Comparison of ENCODE assay signal across 19 cellular contexts in genomic region chr10:92080244-92080643, GRCh38.
DNase-seq lines count a peak whose midpoint lies in the region; ATAC-seq and TF ChIP-seq lines count a peak whose summit lies in the region.
"Had no signal": no experiment of that assay in that cellular context is flagged by ENCODE, and none has a peak within 500 bp of the region (broad histone marks: within the 10 kb centered on the region; RNA-seq: fewer than 3 reads in every experiment).

No MANE protein-coding gene starts in this region.

- H3K4me3 ChIP-seq in DND-41 (ENCODE audit: low read depth in 1 of 2, low read length in 2 of 2) (no peak overlapping the region), PC-3 (ENCODE audit: low read length) (no peak overlapping the region)

- no peak overlapping the region for H2BK20ac ChIP-seq in H9 (ENCODE audit: low read depth, low read length, poor library complexity, severe bottlenecking)

- no peaks in the 10 kb centered on the region for H3K36me3 Mint-ChIP-seq in H9 (ENCODE audit: insufficient read depth in 1 of 3, low read depth in 3 of 3)

- CTCF ChIA-PET in PC-3 (lab: Charles Lee) = interaction anchor here (0.6 kb wide), 1 partner anchor 121 kb away, joined by 3 read pairs; no protein-coding TSS in a partner anchor

- H3K36me3 ChIP-seq in DND-41 (ENCODE audit: insufficient read depth, low read length) (no peaks in the 10 kb centered on the region), PC-3 (ENCODE audit: low read depth, low read length) (no peaks in the 10 kb centered on the region)
- H3K36me3 ChIP-seq: BE2C had no signal

- no peaks in the 10 kb centered on the region for H3K23me2 ChIP-seq in H9 (ENCODE audit: insufficient read length, low read depth, low read length, poor library complexity, severe bottlenecking)

- no peaks in the 10 kb centered on the region for H3K79me1 ChIP-seq in H9 (ENCODE audit: insufficient read depth, low read depth, low read length, poor library complexity, severe bottlenecking)

- intact Hi-C loops in PC-3 (cut with micrococcal nuclease) = no loop called here

- no peak overlapping the region for H3K18ac ChIP-seq in H9 (ENCODE audit: insufficient read length, low read depth, low read length)

- no TSS peak for BruUV-seq in PC-3 (replicated peaks; lab: Mats Ljungman, UMichigan)

- H3K4me3 Mint-ChIP-seq in H9 = no peak overlapping the region
- H3K4me3 Mint-ChIP-seq: CD4-positive, CD25-positive, alpha-beta regulatory T cell had no signal

- no peak overlapping the region for H2AFZ ChIP-seq in DND-41 (ENCODE audit: low read depth, low read length)
- H2AFZ ChIP-seq in H9 (ENCODE audit: low read length) = no peak overlapping the region
- no peak overlapping the region for H2AFZ ChIP-seq in PC-3 (ENCODE audit: low read length)

- H3K27ac Mint-ChIP-seq in H9 = no peak overlapping the region

- no peaks in the 10 kb centered on the region for H3F3A ChIP-seq in PC-3 (ENCODE audit: low read length, unreplicated experiment)

- H2BK12ac ChIP-seq in H9 (ENCODE audit: insufficient read length, low read depth, low read length) = no peak overlapping the region

- H3K4me1 ChIP-seq in DND-41 (ENCODE audit: insufficient read depth, low read length) (no peaks in the 10 kb centered on the region), H9 (ENCODE audit: insufficient read depth, low read length) (no peaks in the 10 kb centered on the region), PC-3 (ENCODE audit: insufficient read depth, low read length) (peaks cover 9% of the 10 kb centered on the region), foreskin keratinocyte (peaks cover 9% of the 10 kb centered on the region)
- H3K4me1 ChIP-seq: BE2C had no signal

- H3K14ac ChIP-seq in H9 (ENCODE audit: insufficient read depth, low read length) = no peak overlapping the region

- no peaks in the 10 kb centered on the region for H3K79me2 ChIP-seq in DND-41 (ENCODE audit: insufficient read depth, low read length)
- H3K79me2 ChIP-seq in H9 (ENCODE audit: insufficient read depth, low read length) = no peaks in the 10 kb centered on the region
- H3K79me2 ChIP-seq in PC-3 (ENCODE audit: low read length) = no peaks in the 10 kb centered on the region

- no peak overlapping the region for H2BK120ac ChIP-seq in H9 (ENCODE audit: low read depth, low read length, poor library complexity, severe bottlenecking)

- H2BK15ac ChIP-seq in H9 (ENCODE audit: low read depth, low read length) = no peak overlapping the region

- H3K9ac ChIP-seq in DND-41 (ENCODE audit: low read depth, low read length) (no peak overlapping the region), H9 (ENCODE audit: extremely low read depth, insufficient read length, low read length) (no peak overlapping the region), PC-3 (ENCODE audit: low read length) (no peak overlapping the region)

- ATAC-seq in DND-41 (ENCODE audit: insufficient read depth, low read depth) (no peak), PC-3 (0 out of 2 replicates have a peak, but pooled peaks have one; percentile 38), foreskin keratinocyte (no peak)

- H4K20me1 ChIP-seq in DND-41 (ENCODE audit: insufficient read depth, low read length) (no peaks in the 10 kb centered on the region), H9 (ENCODE audit: control insufficient read depth, insufficient read depth, insufficient read length) (no peaks in the 10 kb centered on the region), PC-3 (ENCODE audit: low read length) (no peaks in the 10 kb centered on the region)

- H3K4me1 Mint-ChIP-seq in H9 = peaks cover 0 to 6% of the 10 kb centered on the region in 2 experiments; a peak in 1 of 4 replicates
- H3K4me1 Mint-ChIP-seq: CD4-positive, CD25-positive, alpha-beta regulatory T cell had no signal

- H3K9me3 Mint-ChIP-seq in H9 = no peaks in the 10 kb centered on the region
- H3K9me3 Mint-ChIP-seq: CD4-positive, CD25-positive, alpha-beta regulatory T cell had no signal

- POLR2A ChIA-PET in PC-3 (lab: Charles Lee; ENCODE audit: unreplicated experiment) = no interaction called here

- H3K9me2 ChIP-seq in PC-3 (replicated peaks; ENCODE audit: low read length) = no peaks in the 10 kb centered on the region

- H3K27me3 ChIP-seq in DND-41 (ENCODE audit: insufficient read depth, low read length, poor library complexity) = no peaks in the 10 kb centered on the region
- no peaks in the 10 kb centered on the region for H3K27me3 ChIP-seq in H9 (ENCODE audit: insufficient read depth, low read length)
- no peaks in the 10 kb centered on the region for H3K27me3 ChIP-seq in PC-3 (ENCODE audit: low read length)
- no peaks in the 10 kb centered on the region for H3K27me3 ChIP-seq in foreskin keratinocyte
- H3K27me3 ChIP-seq: BE2C had no signal

- H4K91ac ChIP-seq in H9 (ENCODE audit: insufficient read length, low read depth, low read length) = no peak overlapping the region

- H3K27me3 Mint-ChIP-seq in H9 (ENCODE audit: low read depth) = no peaks in the 10 kb centered on the region
- H3K27me3 Mint-ChIP-seq: CD4-positive, CD25-positive, alpha-beta regulatory T cell had no signal

- H3K56ac ChIP-seq in H9 (ENCODE audit: insufficient read length, low read depth, low read length) = no peak overlapping the region

- no peak overlapping the region for H3K4me2 ChIP-seq in DND-41 (ENCODE audit: insufficient read depth, low read length)
- H3K4me2 ChIP-seq in H9 (ENCODE audit: insufficient read depth, insufficient read length, low read length) = no peak overlapping the region
- H3K4me2 ChIP-seq in PC-3 (ENCODE audit: low read length) = no peak overlapping the region

- H4K8ac ChIP-seq in H9 (replicated peaks; ENCODE audit: insufficient read length, low read depth, low read length) = no peak overlapping the region

- no peak overlapping the region for H3K27ac ChIP-seq in DND-41 (ENCODE audit: low read length)
- no peak overlapping the region for H3K27ac ChIP-seq in H9 (ENCODE audit: insufficient read length, low read depth, low read length)
- no peak overlapping the region for H3K27ac ChIP-seq in PC-3 (ENCODE audit: low read length)
- H3K27ac ChIP-seq in foreskin keratinocyte = no peak overlapping the region

- WGBS in H9 (ENCODE audit: extremely low coverage, insufficient read length, low lambda C conversion rate) = no CpG with 5 or more reads among the region's 3 CpGs

- no peak for DNase-seq in DND-41
- no peak for DNase-seq in H9
- DNase-seq in PC-3 = peak; percentile 12
- no peak for DNase-seq in foreskin keratinocyte
- DNase-seq in T-helper 2 cell = no peak
- DNase-seq in NCI-H2196 (lab: John Stamatoyannopoulos, UW; ENCODE audit: unreplicated experiment) = no peak
- DNase-seq in activated CD4-positive, CD25-positive, alpha-beta regulatory T cell treated with anti-CD3 and anti-CD28 coated beads, Interleukin-2, amount 50 U/mL, for 72 hours = no peak
- DNase-seq: BE2C; CD4-positive, CD25-positive, alpha-beta regulatory T cell; MM.1S; NCI-H1048; NCI-H1417 treated with DMSO at 0.1 percent for 48 hours; NCI-H187 treated with DMSO at 0.1 percent for 48 hours; NCI-H2107; NCI-H226; NCI-H524; NCI-H82; OCI-M1; Right ventricle myocardium superior had no signal

- H3T11ph ChIP-seq in H9 (ENCODE audit: low read length) = no peak overlapping the region

- H2AK5ac ChIP-seq in H9 (ENCODE audit: insufficient read length, low read length) = no peak overlapping the region

- no peak overlapping the region for H4K5ac ChIP-seq in H9 (ENCODE audit: insufficient read length, low read depth, low read length)

- no peak overlapping the region for H3K4ac ChIP-seq in H9 (ENCODE audit: low read depth, low read length)

- H3K23ac ChIP-seq in H9 (ENCODE audit: insufficient read length, low read depth, low read length) = no peak overlapping the region

- no peak overlapping the region for H2BK5ac ChIP-seq in H9 (ENCODE audit: insufficient read length, low read length)

- TF ChIP-seq CTCF in DND-41 (IDR thresholded peaks at IDR 0.05; ENCODE audit: borderline replicate concordance, extremely low read depth, low read length, poor library complexity, severe bottlenecking) = peak; percentile 25
- peak; percentile 31; the same call in 2 of the 3 replicates for TF ChIP-seq CTCF in H9 (conservative IDR thresholded peaks at IDR 0.05)
- peak; percentile 24; the same call in 1 of the 2 replicates for TF ChIP-seq CTCF in PC-3 (conservative IDR thresholded peaks at IDR 0.05; ENCODE audit: low read depth, low read length)
- TF ChIP-seq CTCF in foreskin keratinocyte (conservative IDR thresholded peaks at IDR 0.05) = peak; percentile 25

- H3K9me3 ChIP-seq in DND-41 (ENCODE audit: insufficient read depth, low read length, severe bottlenecking) (no peaks in the 10 kb centered on the region), H9 (ENCODE audit: control insufficient read depth, low read depth, low read length) (no peaks in the 10 kb centered on the region), PC-3 (ENCODE audit: low read length) (no peaks in the 10 kb centered on the region)
- H3K9me3 ChIP-seq: BE2C had no signal
